22 cellular contexts compared by ENCODE assay signal in the genomic region with DNA sequence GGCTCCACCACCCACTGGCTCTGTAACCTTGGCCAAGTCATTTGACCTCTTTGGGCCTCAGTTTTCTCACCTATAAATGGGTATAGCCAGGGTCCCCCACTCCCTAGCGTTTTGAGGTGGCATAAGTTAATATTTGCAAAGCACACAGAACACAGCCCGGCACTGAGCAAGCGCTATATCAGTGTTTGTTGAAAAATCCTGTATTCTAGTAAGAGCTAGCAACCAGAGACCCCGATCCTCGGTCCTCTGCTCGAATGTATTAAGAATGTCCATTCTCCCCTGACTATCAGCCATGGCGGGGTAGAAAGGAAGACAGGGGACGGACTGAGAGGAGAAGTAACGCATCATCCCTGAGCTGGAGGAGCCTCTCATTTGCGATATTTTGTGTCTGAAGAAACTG.
"Had no signal": no experiment of that assay in that cellular context is flagged by ENCODE, and none has a peak within 500 bp of the region (broad histone marks: within the 10 kb centered on the region; RNA-seq: fewer than 3 reads in every experiment).

No MANE protein-coding gene starts in this region.

- DNase-seq: activated CD4-positive, alpha-beta memory T cell treated with anti-CD3 and anti-CD28 coated beads for 36 hours; activated CD4-positive, alpha-beta T cell treated with anti-CD3 and anti-CD28 coated beads, Interleukin-2, amount 10 ng/mL, durations not matched to agents 7 days and 5 days; activated CD4-positive, CD25-positive, alpha-beta regulatory T cell; activated CD8-positive, alpha-beta memory T cell treated with anti-CD3 and anti-CD28 coated beads for 24 hours; activated gamma-delta T cell treated with Interleukin-2 at 50 U/mL for 16 hours; activated naive CD4-positive, alpha-beta T cell treated with anti-CD3 and anti-CD28 coated beads, Interleukin-2, amount 10 ng/mL, durations not matched to agents 7 days and 5 days; activated naive CD8-positive, alpha-beta T cell treated with anti-CD3 and anti-CD28 coated beads for 36 hours; activated T-cell treated with anti-CD3 and anti-CD28 coated beads, Interleukin-2, amount 50 U/mL, for 4 hours; KBM-7; NCI-H1105 treated with DMSO at 0.1 percent for 48 hours; NCI-H146; NCI-H2029; NCI-H2107; NCI-H510A treated with DMSO at 0.1 percent for 48 hours; NCI-H69; NK-92 treated with Interleukin-12 subunit alpha and Interleukin-12 subunit beta, amount 100 ng/mL, for 24 hours; OCI-M1; RPMI8226; T-helper 2 cell; T1000 had no signal

- H3K27ac ChIP-seq: SJCRH30 had no signal

- H3K4me3 ChIP-seq: SJCRH30 had no signal

- H3K36me3 ChIP-seq: SJCRH30 had no signal

- ATAC-seq: activated T-cell treated with anti-CD3 and anti-CD28 coated beads, Interleukin-2, amount 50 U/mL, for 4 hours had no signal

- FAIRE-seq: TTC549 had no signal

- H3K4me1 ChIP-seq: SJCRH30 had no signal

- H3K9me3 ChIP-seq: SJCRH30 had no signal

- H3K27me3 ChIP-seq: SJCRH30 had no signal
